Comparison of ENCODE assay signal across 1 cellular context in the genomic region with DNA sequence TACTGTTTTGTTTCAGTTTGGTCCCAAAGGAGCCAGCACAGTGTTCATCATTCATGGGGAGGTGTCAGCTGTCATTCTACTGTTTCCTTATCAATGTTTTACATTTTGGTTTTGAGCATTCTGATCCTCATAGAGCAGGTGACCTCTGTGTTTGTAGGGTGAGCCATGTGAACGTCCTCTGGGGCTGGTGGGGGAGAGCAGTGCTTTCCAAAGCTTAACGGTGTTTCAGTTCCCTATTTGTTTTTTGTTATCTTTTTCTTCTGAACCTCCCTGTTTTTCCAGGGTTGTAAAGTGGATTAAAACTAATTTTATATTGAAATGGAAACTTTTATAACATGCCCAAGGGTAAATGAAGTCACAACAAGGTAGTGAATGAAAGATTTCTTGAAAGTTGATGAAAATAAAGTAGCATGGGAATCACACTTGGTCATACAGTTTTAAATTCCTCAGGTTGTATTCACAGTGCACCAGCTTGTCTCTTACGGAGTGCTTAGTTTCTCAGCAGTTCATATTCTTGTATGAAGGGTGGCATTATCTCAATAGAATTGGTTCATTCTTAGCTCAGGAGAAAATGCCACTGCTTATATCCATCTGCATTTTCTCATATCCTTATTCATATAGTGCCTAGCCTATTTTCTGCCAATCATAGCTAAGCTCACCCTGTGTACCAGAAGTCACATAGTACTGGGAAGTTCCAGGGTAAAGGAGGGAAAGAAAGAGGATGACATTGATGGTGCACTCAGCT.
TF ChIP-seq lines count a peak whose summit lies in the region.

No MANE protein-coding gene starts in this region.

TF ChIP-seq in HepG2, 621 proteins besides CTCF, POLR2A, EP300 and RAD21 (continued from another document and continues in another):
- TF ChIP-seq HOMEZ (CRISPR knock-in tag; IDR thresholded peaks at IDR 0.05; ENCODE audit: low read depth) (no peak), ESRRA (CRISPR knock-in tag; IDR thresholded peaks at IDR 0.05; ENCODE audit: low read depth) (0 out of 2 replicates have a peak, but pooled peaks have one; percentile 29), ZNF597 (CRISPR knock-in tag; IDR thresholded peaks at IDR 0.05) (no peak), NFATC3 (CRISPR knock-in tag; IDR thresholded peaks at IDR 0.05) (no peak), RBAK (CRISPR knock-in tag; IDR thresholded peaks at IDR 0.05) (no peak), REPIN1 (CRISPR knock-in tag; IDR thresholded peaks at IDR 0.05; ENCODE audit: borderline replicate concordance, low read depth) (no peak), MYC (CRISPR knock-in tag; IDR thresholded peaks at IDR 0.05; ENCODE audit: borderline replicate concordance) (no peak), ZBTB10 (CRISPR knock-in tag; IDR thresholded peaks at IDR 0.05; ENCODE audit: borderline replicate concordance) (no peak), HNF1A (IDR thresholded peaks at IDR 0.05; ENCODE audit: low read depth) (peak; percentile 32; the same call in 1 of the 2 replicates), HNF1A (CRISPR knock-in tag; IDR thresholded peaks at IDR 0.05; ENCODE audit: borderline replicate concordance) (peak; percentile 72; the same call in 1 of the 2 replicates), MZF1 (CRISPR knock-in tag; IDR thresholded peaks at IDR 0.05; ENCODE audit: borderline replicate concordance) (no peak), GTF3A (CRISPR knock-in tag; conservative IDR thresholded peaks at IDR 0.05) (no peak), ZNF281 (CRISPR knock-in tag; IDR thresholded peaks at IDR 0.05; ENCODE audit: borderline replicate concordance) (peak; percentile 57; the same call in 1 of the 2 replicates), THAP11 (CRISPR knock-in tag; IDR thresholded peaks at IDR 0.05) (no peak), ARID3A (IDR thresholded peaks at IDR 0.05; ENCODE audit: low read depth, low read length) (no peak), TMF1 (CRISPR knock-in tag; IDR thresholded peaks at IDR 0.05; ENCODE audit: low read depth) (no peak), SNRNP70 (IDR thresholded peaks at IDR 0.05; ENCODE audit: low read depth, low read length) (no peak), ZBTB20 (CRISPR knock-in tag; IDR thresholded peaks at IDR 0.05; ENCODE audit: borderline replicate concordance, low read depth) (0 out of 2 replicates have a peak, but pooled peaks have one; percentile 38), ASH2L (IDR thresholded peaks at IDR 0.05; ENCODE audit: insufficient read length, low read depth, low read length) (no peak), ZMAT5 (CRISPR knock-in tag; IDR thresholded peaks at IDR 0.05; ENCODE audit: borderline replicate concordance, low read depth) (no peak), IKZF5 (CRISPR knock-in tag; IDR thresholded peaks at IDR 0.05) (no peak)
- TF ChIP-seq, protein P1, sequence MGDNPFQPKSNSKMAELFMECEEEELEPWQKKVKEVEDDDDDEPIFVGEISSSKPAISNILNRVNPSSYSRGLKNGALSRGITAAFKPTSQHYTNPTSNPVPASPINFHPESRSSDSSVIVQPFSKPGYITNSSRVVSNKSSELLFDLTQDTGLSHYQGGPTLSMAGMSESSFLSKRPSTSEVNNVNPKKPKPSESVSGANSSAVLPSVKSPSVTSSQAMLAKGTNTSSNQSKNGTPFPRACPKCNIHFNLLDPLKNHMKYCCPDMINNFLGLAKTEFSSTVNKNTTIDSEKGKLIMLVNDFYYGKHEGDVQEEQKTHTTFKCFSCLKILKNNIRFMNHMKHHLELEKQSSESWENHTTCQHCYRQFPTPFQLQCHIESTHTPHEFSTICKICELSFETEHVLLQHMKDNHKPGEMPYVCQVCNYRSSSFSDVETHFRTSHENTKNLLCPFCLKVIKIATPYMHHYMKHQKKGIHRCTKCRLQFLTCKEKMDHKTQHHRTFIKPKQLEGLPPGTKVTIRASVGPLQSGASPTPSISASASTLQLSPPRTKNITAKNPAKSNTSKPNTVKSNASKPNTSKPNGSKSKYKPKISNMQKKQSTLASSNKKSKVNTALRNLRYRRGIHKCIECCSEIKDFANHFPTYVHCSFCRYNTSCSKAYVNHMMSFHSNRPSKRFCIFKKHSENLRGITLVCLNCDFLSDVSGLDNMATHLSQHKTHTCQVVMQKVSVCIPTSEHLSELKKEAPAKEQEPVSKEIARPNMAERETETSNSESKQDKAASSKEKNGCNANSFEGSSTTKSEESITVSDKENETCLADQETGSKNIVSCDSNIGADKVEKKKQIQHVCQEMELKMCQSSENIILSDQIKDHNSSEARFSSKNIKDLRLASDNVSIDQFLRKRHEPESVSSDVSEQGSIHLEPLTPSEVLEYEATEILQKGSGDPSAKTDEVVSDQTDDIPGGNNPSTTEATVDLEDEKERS (CRISPR knock-in tag; IDR thresholded peaks at IDR 0.05): peak; percentile 29; the same call in 1 of the 2 replicates
- TF ChIP-seq, protein P2, sequence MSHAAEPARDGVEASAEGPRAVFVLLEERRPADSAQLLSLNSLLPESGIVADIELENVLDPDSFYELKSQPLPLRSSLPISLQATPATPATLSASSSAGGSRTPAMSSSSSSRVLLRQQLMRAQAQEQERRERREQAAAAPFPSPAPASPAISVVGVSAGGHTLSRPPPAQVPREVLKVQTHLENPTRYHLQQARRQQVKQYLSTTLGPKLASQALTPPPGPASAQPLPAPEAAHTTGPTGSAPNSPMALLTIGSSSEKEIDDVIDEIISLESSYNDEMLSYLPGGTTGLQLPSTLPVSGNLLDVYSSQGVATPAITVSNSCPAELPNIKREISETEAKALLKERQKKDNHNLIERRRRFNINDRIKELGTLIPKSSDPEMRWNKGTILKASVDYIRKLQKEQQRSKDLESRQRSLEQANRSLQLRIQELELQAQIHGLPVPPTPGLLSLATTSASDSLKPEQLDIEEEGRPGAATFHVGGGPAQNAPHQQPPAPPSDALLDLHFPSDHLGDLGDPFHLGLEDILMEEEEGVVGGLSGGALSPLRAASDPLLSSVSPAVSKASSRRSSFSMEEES (CRISPR knock-in tag; IDR thresholded peaks at IDR 0.05): peak; percentile 85
